8 cellular contexts compared by ENCODE assay signal in the genomic region with DNA sequence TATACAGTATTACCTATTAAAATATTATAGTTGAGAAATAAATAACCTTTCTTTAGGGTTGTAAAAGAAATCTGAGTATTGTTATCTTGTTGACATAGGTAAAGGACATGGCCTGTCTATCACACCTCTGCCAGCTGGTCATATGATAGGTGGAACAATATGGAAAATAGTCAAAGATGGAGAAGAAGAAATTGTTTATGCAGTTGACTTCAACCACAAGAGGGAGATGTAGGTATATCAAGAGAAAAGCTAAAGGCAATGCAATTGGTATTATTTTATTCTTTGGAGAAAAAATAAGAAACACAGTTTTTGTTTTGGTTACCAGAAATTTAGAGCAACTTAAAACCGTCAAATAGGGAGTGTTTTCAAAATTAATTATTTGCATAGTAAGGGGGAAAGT. TPM values are rescaled to one million over a fixed set of nuclear protein-coding genes. Genes with fewer than 3 reads are reported as not detected.
A peak's percentile ranks its signal among the peaks of the same experiment; 100 is the strongest.
DNase-seq lines count a peak whose midpoint lies in the region; ATAC-seq and TF ChIP-seq lines count a peak whose summit lies in the region.

No MANE protein-coding gene starts in this region.

- H3K4me1 ChIP-seq in heart left ventricle (peaks cover 0 to 3% (median 0%) of the 10 kb centered on the region in 12 donors), right atrium auricular region (no peaks in the 10 kb centered on the region)

- no peaks in the 10 kb centered on the region for H3K27me3 Mint-ChIP-seq in type B pancreatic cell

- H3K36me3 Mint-ChIP-seq in type B pancreatic cell = peaks cover 28% of the 10 kb centered on the region

- peaks cover 0 to 100% (median 97%) of the 10 kb centered on the region in 9 donors for H3K36me3 ChIP-seq in heart left ventricle
- H3K36me3 ChIP-seq in right atrium auricular region = peaks cover 74% of the 10 kb centered on the region

- no peak for TF ChIP-seq POLR2A in heart left ventricle (IDR thresholded peaks at IDR 0.05)

- ATAC-seq in heart left ventricle = no peak
- ATAC-seq in GM19351 (IDR thresholded peaks at IDR 0.05; ENCODE audit: unreplicated experiment) = no peak

- H3K9me3 ChIP-seq in heart left ventricle = no peaks in the 10 kb centered on the region
- H3K9me3 ChIP-seq in right atrium auricular region = no peaks in the 10 kb centered on the region

- no peak overlapping the region for H3K27ac ChIP-seq in heart left ventricle
- no peak overlapping the region for H3K27ac ChIP-seq in right atrium auricular region

- no peak overlapping the region for H3K27ac Mint-ChIP-seq in type B pancreatic cell

- H3K27me3 ChIP-seq in heart left ventricle (no peaks in the 10 kb centered on the region), right atrium auricular region (no peaks in the 10 kb centered on the region)

- DNase-seq in heart left ventricle (no peak), right atrium auricular region (ENCODE audit: low spot score) (no peak), OCI-M1 (lab: John Stamatoyannopoulos, UW) (peak; percentile 29), fibroblast of villous mesenchyme (ENCODE audit: low read depth) (peak; percentile 49), type B pancreatic cell (ENCODE audit: extremely low spot score, unreplicated experiment) (no peak), GM19240 (ENCODE audit: insufficient read length, low spot score) (no peak), NCI-H146 (lab: John Stamatoyannopoulos, UW) (no peak)

- no peak overlapping the region for H3K4me3 Mint-ChIP-seq in type B pancreatic cell

- H3K9me3 Mint-ChIP-seq in type B pancreatic cell = no peaks in the 10 kb centered on the region

- intact Hi-C loops in heart left ventricle (cut with DNase I) = loop anchor here in 5 of 10 donors (5.0 to 10.0 kb wide), 6 partner anchors 317 to 550 kb away; no protein-coding TSS in a partner anchor

- WGBS in heart left ventricle, 4 donors = 55 to 69% (median 65%) methylated on average over 1 of the region's 1 CpG

- no peaks in the 10 kb centered on the region for H3K4me1 Mint-ChIP-seq in type B pancreatic cell (ENCODE audit: unreplicated experiment)

- H3K4me3 ChIP-seq in heart left ventricle = no peak overlapping the region
- no peak overlapping the region for H3K4me3 ChIP-seq in right atrium auricular region
- no peak overlapping the region for H3K4me3 ChIP-seq in fibroblast of villous mesenchyme (ENCODE audit: low read depth, low read length)

- TF ChIP-seq CTCF in heart left ventricle (IDR thresholded peaks at IDR 0.05) (peak; percentile 26 to 60 (median 46)), right atrium auricular region (IDR thresholded peaks at IDR 0.05) (peak in 1 of 2 donors; percentile 62), fibroblast of villous mesenchyme (IDR thresholded peaks at IDR 0.05; ENCODE audit: insufficient read depth, low read depth, low read length) (peak; percentile 59), type B pancreatic cell (conservative IDR thresholded peaks at IDR 0.05) (peak; percentile 75)

RNA-seq across cellular contexts. Expression of a gene that starts 13.5 kb away (rescaled TPM):
- total RNA-seq in heart left ventricle (10 to 100 TPM; 24.5 to 51.7 (median 44.2) TPM), right atrium auricular region (10 to 100 TPM; 24.4 to 24.8 TPM), fibroblast of villous mesenchyme (45.1 and 67.8 TPM in 2 replicates), type B pancreatic cell (ENCODE audit: low replicate concordance) (67.8 and 81.2 TPM in 2 replicates)
- polyA plus RNA-seq in heart left ventricle = 10 to 100 TPM in 1 of 2 donors, 1 to 10 TPM in 1; 4.8 to 15.3 TPM

RNA-seq across cellular contexts. Expression of a gene that starts 13.8 kb away (rescaled TPM):
- 1,000 to 10,000 TPM in 2 of 9 donors, 100 to 1,000 TPM in 7; 295 to 1,551 (median 438) TPM for total RNA-seq in heart left ventricle
- polyA plus RNA-seq in heart left ventricle = 1,000 to 10,000 TPM in 1 of 2 donors, 100 to 1,000 TPM in 1; 719 to 4,751 TPM
- 1,000 to 10,000 TPM; 1,040 to 1,566 TPM for total RNA-seq in right atrium auricular region
- total RNA-seq in fibroblast of villous mesenchyme = 243 and 263 TPM in 2 replicates
- 129 and 146 TPM in 2 replicates for total RNA-seq in type B pancreatic cell (ENCODE audit: low replicate concordance)

RNA-seq across cellular contexts. Expression of a gene that starts 28.9 kb away (rescaled TPM):
- total RNA-seq in heart left ventricle (10 to 100 TPM; 11.0 to 27.1 (median 16.3) TPM), right atrium auricular region (10 to 100 TPM in 1 of 2 donors, 1 to 10 TPM in 1; 9.1 to 17.9 TPM), fibroblast of villous mesenchyme (15.1 and 21.6 TPM in 2 replicates), type B pancreatic cell (ENCODE audit: low replicate concordance) (30.1 and 30.5 TPM in 2 replicates)
- polyA plus RNA-seq in heart left ventricle = 10 to 100 TPM in 1 of 2 donors, 1 to 10 TPM in 1; 10.0 to 10.6 TPM

Comparison
In these comparisons a context has a peak if more than half of its experiments do, and no peak if none do; other contexts are left out.
1. DNase-seq: peak in OCI-M1 (single experiment) and fibroblast of villous mesenchyme (single experiment); none in heart left ventricle (0 of 5), right atrium auricular region (single experiment), type B pancreatic cell (single experiment), GM19240 (single experiment) and NCI-H146 (single experiment).